In genomic region chr10:45379891-45380540, GRCh38 we compare ENCODE assay signal across 13 cellular contexts. TPM values are rescaled to one million over a fixed set of nuclear protein-coding genes. Genes with fewer than 3 reads are reported as not detected.
DNase-seq lines count a peak whose midpoint lies in the region; ATAC-seq and TF ChIP-seq lines count a peak whose summit lies in the region.
"Had no signal": no experiment of that assay in that cellular context is flagged by ENCODE, and none has a peak within 500 bp of the region (broad histone marks: within the 10 kb centered on the region; RNA-seq: fewer than 3 reads in every experiment).

No MANE protein-coding gene starts in this region.

- peak; percentile 35 for ATAC-seq in effector memory CD8-positive, alpha-beta T cell (replicated peaks)
- ATAC-seq in GM21367 (IDR thresholded peaks at IDR 0.05; ENCODE audit: unreplicated experiment) = no peak
- ATAC-seq: activated CD4-positive, alpha-beta T cell treated with anti-CD3 and anti-CD28 coated beads for 36 hours had no signal

- H3K18ac ChIP-seq in neuronal stem cell (ENCODE audit: low read length) (peak overlapping the region; percentile 36), mesenchymal stem cell (ENCODE audit: low read depth in 1 of 2, low read length in 2 of 2) (no peak overlapping the region)

- H3K9ac ChIP-seq in neuronal stem cell (ENCODE audit: low read depth, low read length, poor library complexity) = peak overlapping the region; percentile 15
- H3K9ac ChIP-seq in mesenchymal stem cell (ENCODE audit: low read length) = no peak overlapping the region

- H2BK120ac ChIP-seq in neuronal stem cell (ENCODE audit: low read depth, low read length) (peak overlapping the region; percentile 73), mesenchymal stem cell (ENCODE audit: low read depth, low read length) (no peak overlapping the region)

- H4K8ac ChIP-seq in neuronal stem cell (ENCODE audit: low read depth, low read length) (no peak overlapping the region), mesenchymal stem cell (ENCODE audit: low read length) (no peak overlapping the region)

- H3K9me3 ChIP-seq in neuronal stem cell (replicated peaks in 1 of 2; ENCODE audit: control insufficient read depth in 2 of 2, insufficient read depth in 1 of 2, low read depth in 1 of 2, low read length in 2 of 2) (no peaks in the 10 kb centered on the region), mesenchymal stem cell (ENCODE audit: control insufficient read depth, low read length) (no peaks in the 10 kb centered on the region)

- peaks cover 12 to 19% of the 10 kb centered on the region in 2 donors for H3K27me3 Mint-ChIP-seq in effector memory CD8-positive, alpha-beta T cell

- H2BK12ac ChIP-seq in neuronal stem cell (ENCODE audit: low read length) = no peak overlapping the region
- H2BK12ac ChIP-seq in mesenchymal stem cell (ENCODE audit: low read length in 2 of 2) = no peak overlapping the region

- TF ChIP-seq POLR2A in NB4 (IDR thresholded peaks at IDR 0.05; ENCODE audit: extremely low read depth, insufficient read length) = no peak

- DNase-seq in GF-D8 (lab: John Stamatoyannopoulos, UW) (peak; percentile 45), NB4 (ENCODE audit: low read depth) (peak; percentile 96), neuronal stem cell (ENCODE audit: low spot score) (no peak), inferior parietal cortex (ENCODE audit: extremely low spot score) (no peak), mesenchymal stem cell (no peak), HPDE6-E6E7 (ENCODE audit: extremely low spot score) (no peak)
- no peak for DNase-seq in effector memory CD8-positive, alpha-beta T cell
- DNase-seq: activated CD4-positive, alpha-beta T cell treated with anti-CD3 and anti-CD28 coated beads for 36 hours; activated naive CD4-positive, alpha-beta T cell treated with Interleukin-2 at 50 U/mL for 16 hours; NCI-H2081 treated with DMSO at 0.1 percent for 48 hours; small intestine had no signal

- H3K36me3 ChIP-seq in neuronal stem cell (replicated peaks in 1 of 2; ENCODE audit: control insufficient read depth in 2 of 2, insufficient read depth in 2 of 2, low read length in 2 of 2) = no peaks in the 10 kb centered on the region
- H3K36me3 ChIP-seq in mesenchymal stem cell (ENCODE audit: control insufficient read depth in 1 of 2, insufficient read depth in 2 of 2, low read depth in 1 of 2, low read length in 2 of 2) = no peaks in the 10 kb centered on the region

- no peaks in the 10 kb centered on the region for H3K36me3 Mint-ChIP-seq in effector memory CD8-positive, alpha-beta T cell (ENCODE audit: insufficient read depth)

- H3K4ac ChIP-seq in neuronal stem cell (ENCODE audit: low read length) = no peak overlapping the region
- H3K4ac ChIP-seq in mesenchymal stem cell (ENCODE audit: low read depth in 1 of 2, low read length in 2 of 2) = no peak overlapping the region

- H3K14ac ChIP-seq in neuronal stem cell (ENCODE audit: low read length) = peak overlapping the region; percentile 75
- no peak overlapping the region for H3K14ac ChIP-seq in mesenchymal stem cell (ENCODE audit: low read length in 2 of 2)

- TF ChIP-seq CTCF in NB4 (IDR thresholded peaks at IDR 0.05; ENCODE audit: low read depth, low read length) = no peak

- no peaks in the 10 kb centered on the region for H3K9me3 Mint-ChIP-seq in effector memory CD8-positive, alpha-beta T cell

- H3K4me1 Mint-ChIP-seq in effector memory CD8-positive, alpha-beta T cell (ENCODE audit: low read depth in 2 of 2) = peaks cover 0 to 7% of the 10 kb centered on the region in 2 donors
- H3K4me1 Mint-ChIP-seq: activated CD4-positive, alpha-beta T cell treated with anti-CD3 and anti-CD28 coated beads for 36 hours had no signal

- H2AFZ ChIP-seq in neuronal stem cell (ENCODE audit: low read length) (peak overlapping the region; percentile 35), mesenchymal stem cell (ENCODE audit: low read depth, low read length) (no peak overlapping the region)

- H4K91ac ChIP-seq in neuronal stem cell (ENCODE audit: low read depth, low read length, poor library complexity) (no peak overlapping the region), mesenchymal stem cell (ENCODE audit: low read length) (no peak overlapping the region)

- H2BK15ac ChIP-seq in neuronal stem cell (ENCODE audit: low read length) (peak overlapping the region; percentile 83), mesenchymal stem cell (ENCODE audit: low read depth, poor library complexity, severe bottlenecking) (no peak overlapping the region)

- no peak overlapping the region for H3K4me3 Mint-ChIP-seq in effector memory CD8-positive, alpha-beta T cell
- H3K4me3 Mint-ChIP-seq: activated CD4-positive, alpha-beta T cell treated with anti-CD3 and anti-CD28 coated beads for 36 hours had no signal

- no peaks in the 10 kb centered on the region for H3K4me1 ChIP-seq in neuronal stem cell (ENCODE audit: control insufficient read depth in 2 of 2, insufficient read depth in 1 of 2, low read depth in 1 of 2, low read length in 2 of 2)
- peaks cover under 1% of the 10 kb centered on the region for H3K4me1 ChIP-seq in mesenchymal stem cell (ENCODE audit: control insufficient read depth, insufficient read depth, low read depth, low read length)

- H3K23ac ChIP-seq in neuronal stem cell (ENCODE audit: low read depth, low read length, poor library complexity) (peak overlapping the region; percentile 82), mesenchymal stem cell (ENCODE audit: low read length in 2 of 2) (no peak overlapping the region)

- no CpG with 5 or more reads among the region's 14 CpGs for WGBS in neuronal stem cell (ENCODE audit: extremely low coverage in 2 of 2, insufficient read length in 2 of 2, insufficient replicate concordance in 1 of 2), 2 donors
- 84% methylated on average over 14 of the region's 14 CpGs for WGBS in mesenchymal stem cell

- H3K79me1 ChIP-seq in neuronal stem cell (ENCODE audit: low read depth, low read length) = no peaks in the 10 kb centered on the region
- H3K79me1 ChIP-seq in mesenchymal stem cell (replicated peaks; ENCODE audit: low read length, poor library complexity, severe bottlenecking) = no peaks in the 10 kb centered on the region

- H3K4me3 ChIP-seq in NB4 (ENCODE audit: low read depth, low read length) (no peak overlapping the region), neuronal stem cell (ENCODE audit: low read length in 2 of 2) (no peak overlapping the region), mesenchymal stem cell (ENCODE audit: insufficient read depth in 1 of 2, low read depth in 1 of 2, low read length in 2 of 2) (no peak overlapping the region)
- H3K4me3 ChIP-seq: coronary artery had no signal

- no peak overlapping the region for H3K27ac ChIP-seq in neuronal stem cell (replicated peaks; ENCODE audit: low read length)
- H3K27ac ChIP-seq in mesenchymal stem cell (ENCODE audit: low read length, poor library complexity, severe bottlenecking) = no peak overlapping the region

- H2AK5ac ChIP-seq in neuronal stem cell (ENCODE audit: low read depth, low read length) = peak overlapping the region; percentile 73
- H2AK5ac ChIP-seq in mesenchymal stem cell (ENCODE audit: low read length, severe bottlenecking) = no peak overlapping the region

- H3K4me2 ChIP-seq in neuronal stem cell (ENCODE audit: insufficient read depth, low read length, poor library complexity, severe bottlenecking) (no peak overlapping the region), mesenchymal stem cell (ENCODE audit: low read length, poor library complexity, severe bottlenecking) (no peak overlapping the region)

- H3K27ac Mint-ChIP-seq in effector memory CD8-positive, alpha-beta T cell = no peak overlapping the region
- H3K27ac Mint-ChIP-seq: activated CD4-positive, alpha-beta T cell treated with anti-CD3 and anti-CD28 coated beads for 36 hours had no signal

- H3K27me3 ChIP-seq in neuronal stem cell (ENCODE audit: control insufficient read depth in 3 of 3, insufficient read depth in 3 of 3, low read depth in 1 of 3, low read length in 3 of 3) (peaks cover 0 to 34% (median 13%) of the 10 kb centered on the region in 3 experiments), mesenchymal stem cell (ENCODE audit: control insufficient read depth in 1 of 2, insufficient read depth in 1 of 2, low read length in 2 of 2) (peaks cover 33 to 42% of the 10 kb centered on the region in 2 experiments)

- H2BK5ac ChIP-seq in neuronal stem cell (ENCODE audit: low read length) (peak overlapping the region; percentile 77), mesenchymal stem cell (ENCODE audit: low read depth, low read length, poor library complexity, severe bottlenecking) (no peak overlapping the region)

RNA-seq across cellular contexts. Expression of gene ALOX5, which starts 6.0 kb away (rescaled TPM):
- 0.73 TPM for polyA plus RNA-seq in neuronal stem cell (2013, experiment 1 of 2)
- polyA plus RNA-seq in neuronal stem cell (2013, experiment 2 of 2) = 0.97 TPM
- not detected for polyA plus RNA-seq in mesenchymal stem cell (2013, experiment 1 of 2)
- polyA plus RNA-seq in mesenchymal stem cell (2013, experiment 2 of 2) = not detected

Comparison
In these comparisons a context has a peak if more than half of its experiments do, and no peak if none do; other contexts are left out.
1. DNase-seq: peak in GF-D8 (single experiment) and NB4 (single experiment); none in effector memory CD8-positive, alpha-beta T cell (0 of 3), neuronal stem cell (single experiment), inferior parietal cortex (single experiment), mesenchymal stem cell (single experiment) and HPDE6-E6E7 (single experiment).